In genomic region chr14:104130974-104131651, GRCh38 we compare ENCODE assay signal across 8 cellular contexts. TPM values are rescaled to one million over a fixed set of nuclear protein-coding genes. Genes with fewer than 3 reads are reported as not detected.
DNase-seq lines count a peak whose midpoint lies in the region; ATAC-seq and TF ChIP-seq lines count a peak whose summit lies in the region.

No MANE protein-coding gene starts in this region.

- no peaks in the 10 kb centered on the region for H3K36me3 ChIP-seq in WERI-Rb-1

- POLR2A ChIA-PET in T-cell (lab: Charles Lee) = no interaction called here

- ATAC-seq in activated T-cell treated with anti-CD3 and anti-CD28 coated beads, Interleukin-2, amount 50 U/mL, for 72 hours (replicated peaks in 1 of 2) = no peak
- ATAC-seq in stimulated activated naive B cell treated with anti-CD40 and anti-IgM and Interleukin-4, amounts not matched to agents 10 μg/mL and 1 μg/mL and 100 μg/mL, for 72 hours (replicated peaks) = peak; percentile 69 to 78
- no peak for ATAC-seq in T-cell (replicated peaks in 1 of 4)
- ATAC-seq in HG03135 (IDR thresholded peaks at IDR 0.05; ENCODE audit: unreplicated experiment) = no peak

- peaks cover 13 to 14% of the 10 kb centered on the region in 2 donors for H3K36me3 Mint-ChIP-seq in activated T-cell treated with anti-CD3 and anti-CD28 coated beads, Interleukin-2, amount 50 U/mL, for 72 hours (ENCODE audit: insufficient read depth in 2 of 2)
- H3K36me3 Mint-ChIP-seq in stimulated activated naive B cell treated with anti-CD40 and anti-IgM and Interleukin-4, amounts not matched to agents 10 μg/mL and 1 μg/mL and 100 μg/mL, for 72 hours = peaks cover 6 to 17% of the 10 kb centered on the region in 2 donors
- no peaks in the 10 kb centered on the region for H3K36me3 Mint-ChIP-seq in T-cell

- no peak overlapping the region for H3K27ac Mint-ChIP-seq in activated T-cell treated with anti-CD3 and anti-CD28 coated beads, Interleukin-2, amount 50 U/mL, for 72 hours
- no peak overlapping the region for H3K27ac Mint-ChIP-seq in stimulated activated naive B cell treated with anti-CD40 and anti-IgM and Interleukin-4, amounts not matched to agents 10 μg/mL and 1 μg/mL and 100 μg/mL, for 72 hours
- no peak overlapping the region for H3K27ac Mint-ChIP-seq in T-cell

- H3K27me3 Mint-ChIP-seq in activated T-cell treated with anti-CD3 and anti-CD28 coated beads, Interleukin-2, amount 50 U/mL, for 72 hours (ENCODE audit: low read depth) = peaks cover 28% of the 10 kb centered on the region
- peaks cover 60 to 83% of the 10 kb centered on the region in 2 donors for H3K27me3 Mint-ChIP-seq in stimulated activated naive B cell treated with anti-CD40 and anti-IgM and Interleukin-4, amounts not matched to agents 10 μg/mL and 1 μg/mL and 100 μg/mL, for 72 hours
- H3K27me3 Mint-ChIP-seq in T-cell = peaks cover 31 to 68% of the 10 kb centered on the region in 2 donors

- no peak overlapping the region for H3K4me3 Mint-ChIP-seq in activated T-cell treated with anti-CD3 and anti-CD28 coated beads, Interleukin-2, amount 50 U/mL, for 72 hours
- H3K4me3 Mint-ChIP-seq in stimulated activated naive B cell treated with anti-CD40 and anti-IgM and Interleukin-4, amounts not matched to agents 10 μg/mL and 1 μg/mL and 100 μg/mL, for 72 hours = no peak overlapping the region
- H3K4me3 Mint-ChIP-seq in T-cell = no peak overlapping the region

- peak; percentile 23 to 34 for DNase-seq in activated T-cell treated with anti-CD3 and anti-CD28 coated beads, Interleukin-2, amount 50 U/mL, for 72 hours
- DNase-seq in activated T-cell treated with anti-CD3 and anti-CD28 coated beads for 4 hours = no peak
- peak; percentile 8 for DNase-seq in NCI-H2081 treated with DMSO at 0.1 percent for 48 hours (lab: John Stamatoyannopoulos, UW)
- DNase-seq in WERI-Rb-1 = peak; percentile 59
- peak in 29 of 51 donors; percentile 3 to 70 (median 40) for DNase-seq in hypothalamus (lab: John Stamatoyannopoulos, UW)
- no peak for DNase-seq in stimulated activated naive B cell treated with anti-CD40 and anti-IgM and Interleukin-4, amounts not matched to agents 10 μg/mL and 1 μg/mL and 100 μg/mL, for 72 hours
- DNase-seq in T-cell = no peak

- no peaks in the 10 kb centered on the region for H3K27me3 ChIP-seq in WERI-Rb-1 (ENCODE audit: insufficient read depth, low read depth, severe bottlenecking)

- peaks cover 13 to 14% of the 10 kb centered on the region in 2 donors for H3K9me3 Mint-ChIP-seq in activated T-cell treated with anti-CD3 and anti-CD28 coated beads, Interleukin-2, amount 50 U/mL, for 72 hours
- peaks cover 21 to 25% of the 10 kb centered on the region in 2 donors for H3K9me3 Mint-ChIP-seq in stimulated activated naive B cell treated with anti-CD40 and anti-IgM and Interleukin-4, amounts not matched to agents 10 μg/mL and 1 μg/mL and 100 μg/mL, for 72 hours
- peaks cover 14 to 24% (median 16%) of the 10 kb centered on the region in 3 donors for H3K9me3 Mint-ChIP-seq in T-cell

- no peak overlapping the region for H3K4me3 ChIP-seq in WERI-Rb-1 (ENCODE audit: low read depth, low read length)

- no peaks in the 10 kb centered on the region for H3K4me1 Mint-ChIP-seq in activated T-cell treated with anti-CD3 and anti-CD28 coated beads, Interleukin-2, amount 50 U/mL, for 72 hours (ENCODE audit: low read depth)
- peaks cover 4 to 18% of the 10 kb centered on the region in 2 donors for H3K4me1 Mint-ChIP-seq in stimulated activated naive B cell treated with anti-CD40 and anti-IgM and Interleukin-4, amounts not matched to agents 10 μg/mL and 1 μg/mL and 100 μg/mL, for 72 hours
- peaks cover 0 to 5% (median 0%) of the 10 kb centered on the region in 3 donors for H3K4me1 Mint-ChIP-seq in T-cell

- peaks cover 7% of the 10 kb centered on the region for H3K9me3 ChIP-seq in WERI-Rb-1 (ENCODE audit: severe bottlenecking)

- H3K27ac ChIP-seq in WERI-Rb-1 = no peak overlapping the region

- TF ChIP-seq CTCF in WERI-Rb-1 (IDR thresholded peaks at IDR 0.05; ENCODE audit: low read depth, low read length) = peak; percentile 87

- CTCF ChIA-PET in T-cell (lab: Charles Lee) = no interaction called here

RNA-seq across cellular contexts. Expression of gene KIF26A, which starts 7.3 kb away (rescaled TPM):
- under 1 TPM; 0.05 to 0.25 TPM for total RNA-seq in activated T-cell treated with anti-CD3 and anti-CD28 coated beads, Interleukin-2, amount 50 U/mL, for 72 hours
- total RNA-seq in T-cell = 1 to 10 TPM in 1 of 5 donors, under 1 TPM in 4; 0.07 to 1.6 (median 0.44) TPM

RNA-seq across cellular contexts. Expression of gene ASPG, which starts 45.6 kb away (rescaled TPM):
- total RNA-seq in activated T-cell treated with anti-CD3 and anti-CD28 coated beads, Interleukin-2, amount 50 U/mL, for 72 hours = under 1 TPM in 1 of 2 donors, not detected in 1; 0.30 TPM
- under 1 TPM in 3 of 5 donors, not detected in 2; 0.26 to 0.57 (median 0.38) TPM for total RNA-seq in T-cell

Comparison
In these comparisons a context has a peak if more than half of its experiments do, and no peak if none do; other contexts are left out.
1. DNase-seq: peak in activated T-cell treated with anti-CD3 and anti-CD28 coated beads, Interleukin-2, amount 50 U/mL, for 72 hours (2 of 2), NCI-H2081 treated with DMSO at 0.1 percent for 48 hours (single experiment), WERI-Rb-1 (single experiment) and hypothalamus (29 of 51); none in activated T-cell treated with anti-CD3 and anti-CD28 coated beads for 4 hours (single experiment), stimulated activated naive B cell treated with anti-CD40 and anti-IgM and Interleukin-4, amounts not matched to agents 10 μg/mL and 1 μg/mL and 100 μg/mL, for 72 hours (single experiment) and T-cell (0 of 34).
2. ATAC-seq: peak in stimulated activated naive B cell treated with anti-CD40 and anti-IgM and Interleukin-4, amounts not matched to agents 10 μg/mL and 1 μg/mL and 100 μg/mL, for 72 hours (2 of 2); none in activated T-cell treated with anti-CD3 and anti-CD28 coated beads, Interleukin-2, amount 50 U/mL, for 72 hours (0 of 2), T-cell (0 of 4) and HG03135 (single experiment).